Comparison of ENCODE assay signal across 26 cellular contexts in genomic region chr15:68051907-68052306, GRCh38.
"Had no signal": no experiment of that assay in that cellular context is flagged by ENCODE, and none has a peak within 500 bp of the region (broad histone marks: within the 10 kb centered on the region; RNA-seq: fewer than 3 reads in every experiment).

No MANE protein-coding gene starts in this region.

- H3K9me3 ChIP-seq: gastroesophageal sphincter, heart left ventricle, left lung, prostate gland, right atrium auricular region, sigmoid colon, spleen, testis, tibial artery had no signal

- H3K4me3 Mint-ChIP-seq: dendritic cell treated with granulocyte-macrophage colony-stimulating factor and Interleukin-4, amounts not matched to agents 40 ng/mL and 50 ng/mL, for 4 days; endodermal cell; stimulated activated memory B cell treated with anti-CD40 and anti-IgM and Interleukin-4, amounts not matched to agents 10 μg/mL and 1 μg/mL and 100 μg/mL, for 72 hours had no signal

- H3K4me3 ChIP-seq: gastroesophageal sphincter, heart left ventricle, hepatocyte, left lung, prostate gland, right atrium auricular region, sigmoid colon, spleen, testis, tibial artery had no signal

- H3K9me3 Mint-ChIP-seq: endodermal cell; nephron; stimulated activated memory B cell treated with anti-CD40 and anti-IgM and Interleukin-4, amounts not matched to agents 10 μg/mL and 1 μg/mL and 100 μg/mL, for 72 hours; type B pancreatic cell had no signal

- H3K36me3 Mint-ChIP-seq: stimulated activated memory B cell treated with anti-CD40 and anti-IgM and Interleukin-4, amounts not matched to agents 10 μg/mL and 1 μg/mL and 100 μg/mL, for 72 hours; type B pancreatic cell had no signal

- H3K4me2 ChIP-seq: hepatocyte had no signal

- DNase-seq: effector CD8-positive, alpha-beta T cell; endodermal cell; heart left ventricle; left cardiac atrium; left lung; midbrain; naive thymus-derived CD4-positive, alpha-beta T cell; nucleus accumbens; sigmoid colon; spleen; stimulated activated CD4-positive, alpha-beta T cell treated with anti-CD3 and anti-CD28 coated beads, Interleukin-4, amount 100 ng/mL, for 4 hours; stimulated activated naive CD8-positive, alpha-beta T cell treated with anti-CD3 and anti-CD28 coated beads, Interleukin-15, Interleukin-2, amounts not matched to agents 100 U/mL and 50 U/mL, for 24 hours; substantia nigra; testis; tibial artery had no signal

- H3K36me3 ChIP-seq: gastroesophageal sphincter, heart left ventricle, left lung, prostate gland, right atrium auricular region, sigmoid colon, spleen, tibial artery had no signal

- H3K27me3 Mint-ChIP-seq: dendritic cell treated with granulocyte-macrophage colony-stimulating factor and Interleukin-4, amounts not matched to agents 40 ng/mL and 50 ng/mL, for 4 days; type B pancreatic cell had no signal

- H3K27ac Mint-ChIP-seq: dendritic cell treated with granulocyte-macrophage colony-stimulating factor and Interleukin-4, amounts not matched to agents 40 ng/mL and 50 ng/mL, for 4 days; endodermal cell; nephron; stimulated activated memory B cell treated with anti-CD40 and anti-IgM and Interleukin-4, amounts not matched to agents 10 μg/mL and 1 μg/mL and 100 μg/mL, for 72 hours had no signal

- ATAC-seq: esophagus mucosa; foreskin keratinocyte; gastroesophageal sphincter; heart left ventricle; left cardiac atrium; left lung; naive thymus-derived CD4-positive, alpha-beta T cell; stimulated activated memory B cell treated with anti-CD40 and anti-IgM and Interleukin-4, amounts not matched to agents 10 μg/mL and 1 μg/mL and 100 μg/mL, for 72 hours; stimulated activated naive CD8-positive, alpha-beta T cell treated with anti-CD3 and anti-CD28 coated beads, Interleukin-15, Interleukin-2, amounts not matched to agents 100 U/mL and 50 U/mL, for 24 hours had no signal

- H2AFZ ChIP-seq: hepatocyte had no signal

- H3K27ac ChIP-seq: epithelial cell of prostate, foreskin keratinocyte, gastroesophageal sphincter, heart left ventricle, hepatocyte, left lung, prostate gland, right atrium auricular region, sigmoid colon, spleen, testis, tibial artery had no signal

- H3K27me3 ChIP-seq: foreskin keratinocyte, gastroesophageal sphincter, heart left ventricle, hepatocyte, left lung, right atrium auricular region, sigmoid colon, spleen, testis, tibial artery had no signal
